In genomic region chr14:54503476-54503875, GRCh38 we compare ENCODE assay signal across 9 cellular contexts. TPM values are rescaled to one million over a fixed set of nuclear protein-coding genes. Genes with fewer than 3 reads are reported as not detected.
A peak's percentile ranks its signal among the peaks of the same experiment; 100 is the strongest.
DNase-seq lines count a peak whose midpoint lies in the region; ATAC-seq, FAIRE-seq and TF ChIP-seq lines count a peak whose summit lies in the region.
"Had no signal": no experiment of that assay in that cellular context is flagged by ENCODE, and none has a peak within 500 bp of the region (broad histone marks: within the 10 kb centered on the region; RNA-seq: fewer than 3 reads in every experiment).

No MANE protein-coding gene starts in this region.

- TF ChIP-seq POLR2A in H54 (IDR thresholded peaks at IDR 0.05; ENCODE audit: low read depth, low read length), result no peak

- no peaks in the 10 kb centered on the region for H3K79me2 ChIP-seq in keratinocyte (ENCODE audit: control insufficient read depth, insufficient read depth, low read length)

- H3K9me3 ChIP-seq in keratinocyte (ENCODE audit: control insufficient read depth, low read depth, low read length), result no peaks in the 10 kb centered on the region

- no peaks in the 10 kb centered on the region for H4K20me1 ChIP-seq in keratinocyte (ENCODE audit: control insufficient read depth, extremely low read depth, insufficient read depth, low read length)

- no peak overlapping the region for H3K4me3 ChIP-seq in keratinocyte (ENCODE audit: control insufficient read depth in 2 of 3, extremely low read depth in 1 of 3, insufficient read depth in 2 of 3, low read depth in 1 of 3, low read length in 3 of 3)

- dilution Hi-C loops in keratinocyte (cut with MboI; ENCODE audit: extremely low pct_ligation_motif_present, low sequenced_read_pairs), result no loop called here

- TF ChIP-seq CTCF in AG09319 (IDR thresholded peaks at IDR 0.05; ENCODE audit: low read depth, low read length), result peak; percentile 43
- peak; percentile 77 for TF ChIP-seq CTCF in VCaP (conservative IDR thresholded peaks at IDR 0.05)
- TF ChIP-seq CTCF in keratinocyte (optimal IDR thresholded peaks at IDR 0.05 in 1 of 3, IDR thresholded peaks at IDR 0.05 in 1 of 3, conservative IDR thresholded peaks at IDR 0.05 in 1 of 3; ENCODE audit: extremely low read depth in 1 of 3, insufficient read depth in 2 of 3, low read length in 3 of 3), result peak; percentile 45 to 58 (median 48)

- no peak for ATAC-seq in GM19455 (IDR thresholded peaks at IDR 0.05; ENCODE audit: unreplicated experiment)
- no peak for ATAC-seq in GM19452 (IDR thresholded peaks at IDR 0.05; ENCODE audit: unreplicated experiment)
- no peak for ATAC-seq in GM18511 (IDR thresholded peaks at IDR 0.05; ENCODE audit: unreplicated experiment)
- no peak for ATAC-seq in HG02852 (IDR thresholded peaks at IDR 0.05; ENCODE audit: unreplicated experiment)

- H3K9me1 ChIP-seq in keratinocyte (ENCODE audit: control insufficient read depth, extremely low read depth, insufficient read depth, low read length), result no peaks in the 10 kb centered on the region

- peak overlapping the region; percentile 39; the same call in 1 of the 2 replicates for H3K27ac ChIP-seq in VCaP
- no peak overlapping the region for H3K27ac ChIP-seq in keratinocyte (ENCODE audit: control insufficient read depth, insufficient read depth, low read length)

- no peaks in the 10 kb centered on the region for H3K27me3 ChIP-seq in keratinocyte (ENCODE audit: control insufficient read depth, extremely low read depth, insufficient read depth, low read length)

- H3K4me1 ChIP-seq in keratinocyte (ENCODE audit: control insufficient read depth, extremely low read depth, insufficient read depth, low read length), result no peaks in the 10 kb centered on the region

- H3K4me2 ChIP-seq in keratinocyte (ENCODE audit: control insufficient read depth, extremely low read depth, insufficient read depth, low read depth, low read length), result no peak overlapping the region

- no peaks in the 10 kb centered on the region for H3K36me3 ChIP-seq in keratinocyte (ENCODE audit: control insufficient read depth in 2 of 2, extremely low read depth in 1 of 2, insufficient read depth in 2 of 2, low read length in 2 of 2)

- no peak overlapping the region for H3K9ac ChIP-seq in keratinocyte (ENCODE audit: control insufficient read depth, extremely low read depth, insufficient read depth, low read length)

- FAIRE-seq in H54 (lab: Jason Lieb, UNC) (peak; percentile 58), keratinocyte (lab: Jason Lieb, UNC) (no peak)
- FAIRE-seq: colon had no signal

- H2AFZ ChIP-seq in keratinocyte (ENCODE audit: control insufficient read depth, low read length), result peak overlapping the region; percentile 72

- no peak for DNase-seq in AG09319 (ENCODE audit: extremely low read depth, low read depth)
- DNase-seq in H54 (ENCODE audit: insufficient read length, low spot score), result no peak
- no peak for DNase-seq in keratinocyte (ENCODE audit: low read depth, low spot score)

RNA-seq across cellular contexts. Expression of gene CGRRF1, which starts 6.2 kb away (rescaled TPM):
- polyA plus RNA-seq in keratinocyte, result 10.9 to 19.5 TPM (median 17.0 TPM) in 3 replicates
- polyA plus RNA-seq in keratinocyte (2011; ENCODE audit: low read depth), result 9.3 TPM
- 9.6 and 22.3 TPM in 2 replicates for polyA plus RNA-seq in keratinocyte (2011; cell fraction: cytosol; rRNA removed)
- polyA plus RNA-seq in keratinocyte (2011; cell fraction: nucleus; rRNA removed), result 11.9 and 13.3 TPM in 2 replicates
- 14.1 and 14.7 TPM in 2 replicates for polyA plus RNA-seq in keratinocyte (2012; ENCODE audit: low replicate concordance)
- polyA minus RNA-seq in keratinocyte, result 0.82 to 6.6 TPM (median 5.8 TPM) in 3 replicates
- polyA minus RNA-seq in keratinocyte (2011; cell fraction: cytosol; rRNA and poly(A)+ RNA removed), result 5.9 TPM
- 3.8 and 4.1 TPM in 2 replicates for polyA minus RNA-seq in keratinocyte (2011; cell fraction: nucleus; rRNA and poly(A)+ RNA removed)

RNA-seq across cellular contexts. Expression of gene GMFB, which starts 14.7 kb away (rescaled TPM):
- 21.6 to 50.5 TPM (median 27.3 TPM) in 3 replicates for polyA plus RNA-seq in keratinocyte
- 46.4 TPM for polyA plus RNA-seq in keratinocyte (2011; ENCODE audit: low read depth)
- 21.0 and 39.3 TPM in 2 replicates for polyA plus RNA-seq in keratinocyte (2011; cell fraction: cytosol; rRNA removed)
- 15.4 and 23.2 TPM in 2 replicates for polyA plus RNA-seq in keratinocyte (2011; cell fraction: nucleus; rRNA removed)
- 20.8 and 39.9 TPM in 2 replicates for polyA plus RNA-seq in keratinocyte (2012; ENCODE audit: low replicate concordance)
- 4.4 to 33.0 TPM (median 15.3 TPM) in 3 replicates for polyA minus RNA-seq in keratinocyte
- polyA minus RNA-seq in keratinocyte (2011; cell fraction: cytosol; rRNA and poly(A)+ RNA removed), result 12.1 TPM
- polyA minus RNA-seq in keratinocyte (2011; cell fraction: nucleus; rRNA and poly(A)+ RNA removed), result 9.2 and 18.3 TPM in 2 replicates
